In genomic region chr3:27666708-27667107, GRCh38 we compare ENCODE assay signal across 8 cellular contexts. TPM values are rescaled to one million over a fixed set of nuclear protein-coding genes. Genes with fewer than 3 reads are reported as not detected.
A peak's percentile ranks its signal among the peaks of the same experiment; 100 is the strongest.
DNase-seq lines count a peak whose midpoint lies in the region; ATAC-seq lines count a peak whose summit lies in the region.

No MANE protein-coding gene starts in this region.

- H3K4me3 Mint-ChIP-seq in activated naive CD4-positive, alpha-beta T cell treated with anti-CD3 and anti-CD28 coated beads for 36 hours = no peak overlapping the region
- peak overlapping the region; percentile 4 to 84 (median 72) for H3K4me3 Mint-ChIP-seq in IgD-negative memory B cell
- H3K4me3 Mint-ChIP-seq in activated T-helper 1 cell treated with anti-CD3 and anti-CD28 coated beads, Interleukin-12 subunit alpha, Interleukin-12 subunit beta, Interleukin-2, Interleukin-4 antibody, amounts not matched to agents 30 ng/mL and 10 ng/mL and 1 ng/mL, durations not matched to agents 14 hours and 24 hours and 36 hours = peak overlapping the region; percentile 46

- ATAC-seq in left cardiac atrium (peak; percentile 67 to 80), GM21447 (IDR thresholded peaks at IDR 0.05; ENCODE audit: unreplicated experiment) (no peak)

- H3K27me3 Mint-ChIP-seq in activated naive CD4-positive, alpha-beta T cell treated with anti-CD3 and anti-CD28 coated beads for 36 hours (ENCODE audit: low read depth) = no peaks in the 10 kb centered on the region
- peaks cover 1% of the 10 kb centered on the region for H3K27me3 Mint-ChIP-seq in IgD-negative memory B cell
- no peaks in the 10 kb centered on the region for H3K27me3 Mint-ChIP-seq in activated T-helper 1 cell treated with anti-CD3 and anti-CD28 coated beads, Interleukin-12 subunit alpha, Interleukin-12 subunit beta, Interleukin-2, Interleukin-4 antibody, amounts not matched to agents 30 ng/mL and 10 ng/mL and 1 ng/mL, durations not matched to agents 14 hours and 24 hours and 36 hours (ENCODE audit: insufficient read depth)

- intact Hi-C loops in activated naive CD4-positive, alpha-beta T cell treated with anti-CD3 and anti-CD28 coated beads for 36 hours (cut with micrococcal nuclease) = no loop called here
- intact Hi-C loops in activated T-helper 1 cell treated with anti-CD3 and anti-CD28 coated beads, Interleukin-12 subunit alpha, Interleukin-12 subunit beta, Interleukin-2, Interleukin-4 antibody, amounts not matched to agents 30 ng/mL and 10 ng/mL and 1 ng/mL, durations not matched to agents 14 hours and 24 hours and 36 hours (cut with micrococcal nuclease) = no loop called here
- intact Hi-C loops in left cardiac atrium (cut with DNase I) = no loop called here

- H3K9me3 Mint-ChIP-seq in activated naive CD4-positive, alpha-beta T cell treated with anti-CD3 and anti-CD28 coated beads for 36 hours = no peaks in the 10 kb centered on the region
- peaks cover 0 to 2% (median 0%) of the 10 kb centered on the region in 3 donors for H3K9me3 Mint-ChIP-seq in IgD-negative memory B cell
- H3K9me3 Mint-ChIP-seq in activated T-helper 1 cell treated with anti-CD3 and anti-CD28 coated beads, Interleukin-12 subunit alpha, Interleukin-12 subunit beta, Interleukin-2, Interleukin-4 antibody, amounts not matched to agents 30 ng/mL and 10 ng/mL and 1 ng/mL, durations not matched to agents 14 hours and 24 hours and 36 hours = peaks cover 6% of the 10 kb centered on the region

- DNase-seq in activated naive CD4-positive, alpha-beta T cell treated with anti-CD3 and anti-CD28 coated beads for 36 hours = peak; percentile 33
- no peak for DNase-seq in activated naive CD4-positive, alpha-beta T cell (lab: John Stamatoyannopoulos, UW)
- no peak for DNase-seq in activated T-helper 1 cell treated with anti-CD3 and anti-CD28 coated beads, Interleukin-12 subunit alpha, Interleukin-12 subunit beta, Interleukin-2, Interleukin-4 antibody, amounts not matched to agents 30 ng/mL and 10 ng/mL and 1 ng/mL, durations not matched to agents 14 hours and 24 hours and 36 hours (ENCODE audit: low spot score)
- peak; percentile 76 for DNase-seq in left cardiac atrium
- DNase-seq in retina = peak; percentile 29
- no peak for DNase-seq in GOT3 (lab: John Stamatoyannopoulos, UW)

- peaks cover 6% of the 10 kb centered on the region for H3K4me1 Mint-ChIP-seq in activated naive CD4-positive, alpha-beta T cell treated with anti-CD3 and anti-CD28 coated beads for 36 hours (ENCODE audit: low read depth)
- H3K4me1 Mint-ChIP-seq in IgD-negative memory B cell = peaks cover 16 to 27% (median 19%) of the 10 kb centered on the region in 3 donors
- H3K4me1 Mint-ChIP-seq in activated T-helper 1 cell treated with anti-CD3 and anti-CD28 coated beads, Interleukin-12 subunit alpha, Interleukin-12 subunit beta, Interleukin-2, Interleukin-4 antibody, amounts not matched to agents 30 ng/mL and 10 ng/mL and 1 ng/mL, durations not matched to agents 14 hours and 24 hours and 36 hours (ENCODE audit: low read depth) = peaks cover 32% of the 10 kb centered on the region

- CTCF ChIA-PET in activated naive CD4-positive, alpha-beta T cell treated with anti-CD3 and anti-CD28 coated beads for 36 hours (lab: Charles Lee) = interaction anchor here (0.6 to 1.7 kb wide), 3 partner anchors 9 to 45 kb away, joined by 3 to 6 read pairs (median 4); no protein-coding TSS in a partner anchor

- H3K36me3 Mint-ChIP-seq in activated naive CD4-positive, alpha-beta T cell treated with anti-CD3 and anti-CD28 coated beads for 36 hours (ENCODE audit: low read depth) = no peaks in the 10 kb centered on the region
- H3K36me3 Mint-ChIP-seq in IgD-negative memory B cell = peaks cover 2% of the 10 kb centered on the region
- peaks cover 5% of the 10 kb centered on the region for H3K36me3 Mint-ChIP-seq in activated T-helper 1 cell treated with anti-CD3 and anti-CD28 coated beads, Interleukin-12 subunit alpha, Interleukin-12 subunit beta, Interleukin-2, Interleukin-4 antibody, amounts not matched to agents 30 ng/mL and 10 ng/mL and 1 ng/mL, durations not matched to agents 14 hours and 24 hours and 36 hours (ENCODE audit: low read depth)

- no peak overlapping the region for H3K27ac Mint-ChIP-seq in activated naive CD4-positive, alpha-beta T cell treated with anti-CD3 and anti-CD28 coated beads for 36 hours
- peak overlapping the region in 2 of 3 donors; percentile 5 to 76 for H3K27ac Mint-ChIP-seq in IgD-negative memory B cell
- H3K27ac Mint-ChIP-seq in activated T-helper 1 cell treated with anti-CD3 and anti-CD28 coated beads, Interleukin-12 subunit alpha, Interleukin-12 subunit beta, Interleukin-2, Interleukin-4 antibody, amounts not matched to agents 30 ng/mL and 10 ng/mL and 1 ng/mL, durations not matched to agents 14 hours and 24 hours and 36 hours = peak overlapping the region; percentile 88

RNA-seq across cellular contexts. Expression of gene EOMES, which starts 55.4 kb away (rescaled TPM):
- total RNA-seq in activated naive CD4-positive, alpha-beta T cell treated with anti-CD3 and anti-CD28 coated beads for 36 hours = under 1 TPM; 0.12 to 0.14 TPM
- 1.1 TPM for polyA plus RNA-seq in IgD-negative memory B cell
- total RNA-seq in activated T-helper 1 cell treated with anti-CD3 and anti-CD28 coated beads, Interleukin-12 subunit alpha, Interleukin-12 subunit beta, Interleukin-2, Interleukin-4 antibody, amounts not matched to agents 30 ng/mL and 10 ng/mL and 1 ng/mL, durations not matched to agents 14 hours and 24 hours and 36 hours = 29.6 and 30.7 TPM in 2 replicates
- under 1 TPM; 0.39 to 0.74 TPM for total RNA-seq in left cardiac atrium

Comparison
In these comparisons a context has a peak if more than half of its experiments do, and no peak if none do; other contexts are left out.
1. DNase-seq: peak in activated naive CD4-positive, alpha-beta T cell treated with anti-CD3 and anti-CD28 coated beads for 36 hours (single experiment), left cardiac atrium (single experiment) and retina (single experiment); none in activated naive CD4-positive, alpha-beta T cell (0 of 4), activated T-helper 1 cell treated with anti-CD3 and anti-CD28 coated beads, Interleukin-12 subunit alpha, Interleukin-12 subunit beta, Interleukin-2, Interleukin-4 antibody, amounts not matched to agents 30 ng/mL and 10 ng/mL and 1 ng/mL, durations not matched to agents 14 hours and 24 hours and 36 hours (single experiment) and GOT3 (single experiment).
2. RNA of gene EOMES, which starts 55.4 kb away (total RNA-seq): 29.6 to 30.7 TPM in activated T-helper 1 cell treated with anti-CD3 and anti-CD28 coated beads, Interleukin-12 subunit alpha, Interleukin-12 subunit beta, Interleukin-2, Interleukin-4 antibody, amounts not matched to agents 30 ng/mL and 10 ng/mL and 1 ng/mL, durations not matched to agents 14 hours and 24 hours and 36 hours; 0.39 to 0.74 TPM in left cardiac atrium and 0.12 to 0.14 TPM in activated naive CD4-positive, alpha-beta T cell treated with anti-CD3 and anti-CD28 coated beads for 36 hours; every median in the first group is over 10 times any median in the second.